2 cellular contexts compared by ENCODE assay signal in genomic region chr5:51385214-51385613, GRCh38.
TF ChIP-seq lines count a peak whose summit lies in the region.

No MANE protein-coding gene starts in this region.

TF ChIP-seq in endothelial cell of umbilical vein, 7 proteins besides CTCF, POLR2A, EP300 and RAD21:
- TF ChIP-seq FOS (IDR thresholded peaks at IDR 0.05; ENCODE audit: borderline replicate concordance, insufficient read depth, low read length) (no peak), JUN (IDR thresholded peaks at IDR 0.05; ENCODE audit: borderline replicate concordance, insufficient read depth, insufficient read length, low read depth) (no peak), MYC (IDR thresholded peaks at IDR 0.05; ENCODE audit: low read depth, low read length) (no peak), GATA2 (IDR thresholded peaks at IDR 0.05; ENCODE audit: insufficient read depth, insufficient read length, low read depth, low read length) (no peak), EZH2 (IDR thresholded peaks at IDR 0.05; ENCODE audit: borderline replicate concordance, low read depth, low read length, severe bottlenecking) (no peak), POLR2AphosphoS5 (IDR thresholded peaks at IDR 0.05; ENCODE audit: insufficient read depth, low read depth, low read length) (no peak), MAX (IDR thresholded peaks at IDR 0.05; ENCODE audit: insufficient read depth, insufficient read length) (no peak)

TF ChIP-seq in neural cell, 6 proteins besides CTCF, POLR2A, EP300 and RAD21:
- TF ChIP-seq MXI1 (conservative IDR thresholded peaks at IDR 0.05; ENCODE audit: poor library complexity, severe bottlenecking) (no peak), REST (IDR thresholded peaks at IDR 0.05; ENCODE audit: borderline replicate concordance) (no peak), TAF1 (IDR thresholded peaks at IDR 0.05; ENCODE audit: low read depth) (no peak), EZH2 (IDR thresholded peaks at IDR 0.05; ENCODE audit: borderline replicate concordance, insufficient read depth, low read length, poor library complexity, severe bottlenecking) (no peak), POLR2AphosphoS5 (IDR thresholded peaks at IDR 0.05) (no peak), SMC3 (conservative IDR thresholded peaks at IDR 0.05; ENCODE audit: poor library complexity) (no peak)
